8 cellular contexts compared by ENCODE assay signal in the genomic region with DNA sequence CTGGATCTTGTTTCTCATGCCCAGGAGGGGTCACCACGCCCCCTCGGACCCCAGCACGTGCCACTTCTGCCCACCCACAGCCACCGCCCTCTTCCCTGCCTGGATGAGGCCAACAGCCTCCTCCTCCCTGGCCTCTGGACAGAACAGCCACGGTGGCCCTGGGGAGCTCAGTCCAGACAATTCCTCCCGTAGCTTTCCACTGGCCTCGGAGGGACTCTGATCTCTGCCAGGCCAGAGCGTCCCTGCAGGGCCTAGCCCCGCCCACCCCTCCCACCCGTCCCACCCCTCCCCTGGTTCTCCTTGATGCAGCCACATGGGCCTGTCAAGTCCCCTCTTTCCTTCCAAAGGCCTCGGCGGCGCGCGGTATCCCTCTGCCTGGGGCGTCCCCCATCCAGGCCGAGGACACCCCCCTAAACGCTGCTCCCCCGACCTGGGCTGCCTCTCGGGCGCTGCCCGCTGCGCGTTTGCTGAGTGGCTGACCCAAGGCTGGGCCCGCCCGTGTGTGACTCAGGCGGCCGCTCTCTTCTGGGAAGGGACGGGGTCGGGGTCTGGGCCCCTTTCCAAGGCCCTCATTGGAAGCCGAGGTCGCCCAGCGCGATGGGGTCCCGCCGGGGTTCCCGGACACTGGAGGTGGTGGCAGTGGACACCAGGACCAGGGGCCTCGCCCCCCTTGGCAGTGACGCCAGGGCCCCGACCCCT. TPM values are rescaled to one million over a fixed set of nuclear protein-coding genes. Genes with fewer than 3 reads are reported as not detected.
DNase-seq lines count a peak whose midpoint lies in the region; ATAC-seq and TF ChIP-seq lines count a peak whose summit lies in the region.

No MANE protein-coding gene starts in this region.

- H3K36me3 ChIP-seq in SK-N-MC (ENCODE audit: insufficient read depth, low read length), result no peaks in the 10 kb centered on the region
- peaks cover 0 to 17% of the 10 kb centered on the region in 2 donors for H3K36me3 ChIP-seq in left lung
- H3K36me3 ChIP-seq in stomach smooth muscle (ENCODE audit: control insufficient read depth in 2 of 2, insufficient read depth in 2 of 2, low read length in 2 of 2), result peaks cover 2% of the 10 kb centered on the region in 2 donors

- H3K9me3 ChIP-seq in SK-N-MC (ENCODE audit: low read depth, low read length), result no peaks in the 10 kb centered on the region
- H3K9me3 ChIP-seq in left lung, result no peaks in the 10 kb centered on the region
- no peaks in the 10 kb centered on the region for H3K9me3 ChIP-seq in stomach smooth muscle (ENCODE audit: control insufficient read depth in 2 of 2, low read length in 2 of 2)

- POLR2A ChIA-PET in AG04449 (lab: Yijun Ruan, JAX), result interaction anchor here (0.5 to 1.5 kb wide), 3 partner anchors 26 to 127 kb away, joined by 3 to 4 read pairs (median 3); no protein-coding TSS in a partner anchor

- peak overlapping the region; percentile 80 for H3K4me3 ChIP-seq in AG04449 (ENCODE audit: low read depth, low read length)
- H3K4me3 ChIP-seq in SK-N-MC, result peak overlapping the region; percentile 87
- peak overlapping the region; percentile 58 to 98 (median 91) for H3K4me3 ChIP-seq in dorsolateral prefrontal cortex
- H3K4me3 ChIP-seq in left lung, result peak overlapping the region; percentile 89 to 99
- H3K4me3 ChIP-seq in stomach smooth muscle (ENCODE audit: low read length in 2 of 2), result peak overlapping the region; percentile 70 to 88

- DNase-seq in AG04449 (ENCODE audit: low read depth, low spot score) (no peak), GM13976 (ENCODE audit: low spot score) (peak; percentile 77), SK-N-MC (ENCODE audit: low read depth, low spot score) (no peak), dorsolateral prefrontal cortex (peak in 3 of 10 donors; percentile 39 to 61 (median 45)), left lung (peak in 1 of 2 donors; percentile 90), middle frontal gyrus (ENCODE audit: extremely low spot score, low spot score) (no peak)

- H3K27me3 ChIP-seq in dorsolateral prefrontal cortex, result no peaks in the 10 kb centered on the region
- no peaks in the 10 kb centered on the region for H3K27me3 ChIP-seq in left lung
- H3K27me3 ChIP-seq in stomach smooth muscle (ENCODE audit: control insufficient read depth in 1 of 2, insufficient read depth in 2 of 2, low read length in 2 of 2), result no peaks in the 10 kb centered on the region

- H3K4me1 ChIP-seq in left lung, result peaks cover 10 to 57% of the 10 kb centered on the region in 2 donors
- H3K4me1 ChIP-seq in stomach smooth muscle (ENCODE audit: control insufficient read depth, insufficient read depth, low read length), result peaks cover 38% of the 10 kb centered on the region

- peak; percentile 5 for ATAC-seq in HG03159 (IDR thresholded peaks at IDR 0.05; ENCODE audit: unreplicated experiment)
- peak; percentile 50 for ATAC-seq in left lung

- TF ChIP-seq CTCF in AG04449 (IDR thresholded peaks at IDR 0.05; ENCODE audit: insufficient read depth, low read length, missing control alignments), result no peak
- no peak for TF ChIP-seq CTCF in GM13976 (IDR thresholded peaks at IDR 0.05; ENCODE audit: borderline replicate concordance, control extremely low read depth, extremely low read depth, insufficient read depth, missing control alignments)
- TF ChIP-seq CTCF in dorsolateral prefrontal cortex (IDR thresholded peaks at IDR 0.05 in 54 of 56, conservative IDR thresholded peaks at IDR 0.05 in 2 of 56; ENCODE audit: low read depth in 1 of 56, partially characterized antibody in 56 of 56), result no peak
- no peak for TF ChIP-seq CTCF in left lung (IDR thresholded peaks at IDR 0.05)

- CTCF ChIA-PET in AG04449 (lab: Yijun Ruan, JAX), result interaction anchor here (1.0 to 1.1 kb wide), 2 partner anchors 9 to 27 kb away, joined by 3 read pairs; no protein-coding TSS in a partner anchor

- intact Hi-C loops in dorsolateral prefrontal cortex (cut with DNase I) (loop anchor here (2.0 to 5.0 kb wide), 3 partner anchors 79 to 117 kb away; partner anchors contain the start of genes RHBDD2 (in 2 of the 2) and POR (in 1 of the 2)), left lung (cut with DNase I) (loop anchor here in 1 of 2 donors (10.0 kb wide), 1 partner anchor 109 kb away; no protein-coding TSS in a partner anchor)

- H3K9ac ChIP-seq in SK-N-MC (ENCODE audit: insufficient read length) (peak overlapping the region; percentile 50), stomach smooth muscle (ENCODE audit: low read length in 2 of 2) (peak overlapping the region; percentile 65 to 80)

- H3K27ac ChIP-seq in SK-N-MC, result no peak overlapping the region
- peak overlapping the region; percentile 51 to 97 (median 90) for H3K27ac ChIP-seq in dorsolateral prefrontal cortex
- H3K27ac ChIP-seq in left lung, result peak overlapping the region; percentile 85 to 88
- H3K27ac ChIP-seq in stomach smooth muscle (ENCODE audit: low read length), result peak overlapping the region; percentile 87

- in situ Hi-C loops in GM13976 (cut with MboI; ENCODE audit: low sequenced_read_pairs, unreplicated experiment), result no loop called here

RNA-seq across cellular contexts. Expression of gene TMEM120A, which starts 0.6 kb away (rescaled TPM):
- total RNA-seq in dorsolateral prefrontal cortex (10 to 100 TPM; 32.6 to 87.9 (median 49.5) TPM), left lung (10 to 100 TPM; 32.3 to 50.4 TPM)

RNA-seq across cellular contexts. Expression of gene STYXL1, which starts 54.0 kb away (rescaled TPM):
- total RNA-seq in dorsolateral prefrontal cortex (10 to 100 TPM; 16.2 to 49.4 (median 30.6) TPM), left lung (10 to 100 TPM; 32.4 to 39.7 TPM)

RNA-seq across cellular contexts. Expression of gene MDH2, which starts 54.1 kb away (rescaled TPM):
- total RNA-seq in dorsolateral prefrontal cortex (100 to 1,000 TPM in 118 of 120 experiments, 10 to 100 TPM in 2; 88.3 to 247 (median 161) TPM), left lung (100 to 1,000 TPM; 153 to 166 TPM)
